ENCODE assay signal across 8 cellular contexts in the genomic region with DNA sequence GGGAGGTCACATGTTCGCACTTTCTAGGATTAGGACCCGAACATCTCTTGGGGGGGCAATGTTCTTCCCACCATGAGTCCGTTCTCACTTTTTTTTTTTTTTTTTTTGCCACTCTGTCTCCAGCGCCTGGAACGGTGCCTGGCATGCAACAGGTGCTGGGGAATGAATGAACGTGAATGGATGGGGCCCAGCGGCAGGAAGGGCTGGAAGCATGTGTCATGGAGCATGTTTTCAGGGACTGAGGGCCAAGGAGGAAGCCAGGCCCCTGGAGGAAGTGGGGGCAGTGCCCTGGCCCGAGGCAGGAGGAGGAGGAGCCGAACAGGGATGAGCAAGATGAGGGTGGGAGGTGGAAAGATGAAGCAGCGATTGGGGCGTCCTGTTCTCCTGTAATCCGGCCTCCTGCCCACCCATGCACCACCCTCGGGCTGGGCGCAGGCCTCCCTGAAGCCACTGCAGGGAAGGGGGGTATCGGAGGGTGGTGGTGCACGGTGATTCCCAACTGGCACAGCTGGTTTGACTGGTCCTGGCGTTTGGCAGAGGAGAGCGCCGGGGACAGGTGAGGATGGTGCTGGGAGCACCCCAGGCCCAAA. TPM values are rescaled to one million over a fixed set of nuclear protein-coding genes. Genes with fewer than 3 reads are reported as not detected.
DNase-seq lines count a peak whose midpoint lies in the region; TF ChIP-seq lines count a peak whose summit lies in the region.
"Had no signal": no experiment of that assay in that cellular context is flagged by ENCODE, and none has a peak within 500 bp of the region (broad histone marks: within the 10 kb centered on the region; RNA-seq: fewer than 3 reads in every experiment).

No MANE protein-coding gene starts in this region.

- no peaks in the 10 kb centered on the region for H3K36me3 ChIP-seq in stomach
- H3K36me3 ChIP-seq in ascending aorta = no peaks in the 10 kb centered on the region
- no peaks in the 10 kb centered on the region for H3K36me3 ChIP-seq in vagina

- H3K36me3 Mint-ChIP-seq in activated CD4-positive, alpha-beta T cell treated with anti-CD3 and anti-CD28 coated beads, Interleukin-2, amount 10 ng/mL, durations not matched to agents 24 days and 14 days (ENCODE audit: low read depth) = no peaks in the 10 kb centered on the region

- TF ChIP-seq POLR2A in stomach (IDR thresholded peaks at IDR 0.05) (no peak), vagina (IDR thresholded peaks at IDR 0.05) (no peak)

- no peak for TF ChIP-seq EP300 in stomach (IDR thresholded peaks at IDR 0.05)

- H3K4me3 ChIP-seq in stomach = no peak overlapping the region
- H3K4me3 ChIP-seq in ascending aorta = no peak overlapping the region
- no peak overlapping the region for H3K4me3 ChIP-seq in vagina

- no peak overlapping the region for H3K27ac ChIP-seq in RWPE1
- no peak overlapping the region for H3K27ac ChIP-seq in stomach
- H3K27ac ChIP-seq in ascending aorta = no peak overlapping the region
- H3K27ac ChIP-seq in vagina = no peak overlapping the region

- no peak overlapping the region for H3K27ac Mint-ChIP-seq in activated CD4-positive, alpha-beta T cell treated with anti-CD3 and anti-CD28 coated beads, Interleukin-2, amount 10 ng/mL, durations not matched to agents 24 days and 14 days

- H3K4me1 ChIP-seq in stomach (peaks cover 0 to 11% (median 8%) of the 10 kb centered on the region in 4 donors), ascending aorta (no peaks in the 10 kb centered on the region), vagina (no peaks in the 10 kb centered on the region)

- H3K4me1 Mint-ChIP-seq in activated CD4-positive, alpha-beta T cell treated with anti-CD3 and anti-CD28 coated beads, Interleukin-2, amount 10 ng/mL, durations not matched to agents 24 days and 14 days = no peaks in the 10 kb centered on the region

- H3K4me3 Mint-ChIP-seq in activated CD4-positive, alpha-beta T cell treated with anti-CD3 and anti-CD28 coated beads, Interleukin-2, amount 10 ng/mL, durations not matched to agents 24 days and 14 days = no peak overlapping the region

- POLR2A ChIA-PET in HEK293T (lab: Yijun Ruan, JAX) = no interaction called here
- POLR2A ChIA-PET in RWPE1 (lab: Yijun Ruan, JAX; ENCODE audit: low non-redundant PET) = no interaction called here

- TF ChIP-seq CTCF in RWPE1 (conservative IDR thresholded peaks at IDR 0.05; ENCODE audit: low read depth) = no peak
- no peak for TF ChIP-seq CTCF in stomach (IDR thresholded peaks at IDR 0.05)
- no peak for TF ChIP-seq CTCF in ascending aorta (IDR thresholded peaks at IDR 0.05)
- TF ChIP-seq CTCF in vagina (IDR thresholded peaks at IDR 0.05) = no peak

- H3K27me3 ChIP-seq in stomach = peaks cover 0 to 20% (median 0%) of the 10 kb centered on the region in 3 donors
- H3K27me3 ChIP-seq in ascending aorta = no peaks in the 10 kb centered on the region
- H3K27me3 ChIP-seq in vagina = no peaks in the 10 kb centered on the region

- CTCF ChIA-PET in HEK293T (lab: Yijun Ruan, JAX) = no interaction called here
- CTCF ChIA-PET in RWPE1 (lab: Yijun Ruan, JAX) = interaction anchor here (0.8 kb wide), 1 partner anchor 10 kb away, joined by 3 read pairs; no protein-coding TSS in a partner anchor

- H3K9me3 Mint-ChIP-seq in activated CD4-positive, alpha-beta T cell treated with anti-CD3 and anti-CD28 coated beads, Interleukin-2, amount 10 ng/mL, durations not matched to agents 24 days and 14 days = no peaks in the 10 kb centered on the region

- H3K9me3 ChIP-seq in stomach (no peaks in the 10 kb centered on the region), ascending aorta (no peaks in the 10 kb centered on the region), vagina (no peaks in the 10 kb centered on the region)

- intact Hi-C loops in stomach (cut with DNase I; ENCODE audit: low total_unique reads) = no loop called here
- intact Hi-C loops in activated CD4-positive, alpha-beta T cell treated with anti-CD3 and anti-CD28 coated beads, Interleukin-2, amount 10 ng/mL, durations not matched to agents 24 days and 14 days (cut with micrococcal nuclease) = no loop called here
- intact Hi-C loops in ascending aorta (cut with DNase I) = no loop called here
- intact Hi-C loops in vagina (cut with DNase I) = no loop called here

- DNase-seq in HEK293T (ENCODE audit: extremely low spot score) (no peak), RWPE1 (ENCODE audit: low spot score) (peak; percentile 88), foreskin melanocyte (peak; percentile 17), stomach (peak; percentile 82), ascending aorta (ENCODE audit: low spot score in 2 of 2) (no peak), vagina (ENCODE audit: extremely low spot score in 2 of 2) (no peak)
- no peak for DNase-seq in activated CD4-positive, alpha-beta T cell treated with anti-CD3 and anti-CD28 coated beads, Interleukin-2, amount 10 ng/mL, durations not matched to agents 24 days and 14 days
- DNase-seq: stimulated activated CD8-positive, alpha-beta memory T cell treated with anti-CD3 and anti-CD28 coated beads, Interleukin-4, amount 100 ng/mL, for 48 hours had no signal

- H3K27me3 Mint-ChIP-seq in activated CD4-positive, alpha-beta T cell treated with anti-CD3 and anti-CD28 coated beads, Interleukin-2, amount 10 ng/mL, durations not matched to agents 24 days and 14 days = no peaks in the 10 kb centered on the region

- WGBS in stomach, 5 donors = 16 to 31% (median 18%) methylated on average over 14 to 19 of the region's 19 CpGs

TF ChIP-seq in HEK293T, 16 proteins besides CTCF, POLR2A, EP300 and RAD21:
- no peak for TF ChIP-seq ARNT (IDR thresholded peaks at IDR 0.05)
- TF ChIP-seq ZNF384 (IDR thresholded peaks at IDR 0.05) = peak; percentile 52; the same call in 1 of the 2 replicates

RNA-seq across cellular contexts. Expression of a gene that starts 8.8 kb away (rescaled TPM):
- total RNA-seq in stomach (1 to 10 TPM in 2 of 5 donors, not detected in 3; 2.6 to 3.1 TPM), ascending aorta (not detected), vagina (43.0 TPM)
- polyA plus RNA-seq in stomach = 10 to 100 TPM in 1 of 3 donors, 1 to 10 TPM in 2; 2.0 to 46.8 (median 5.0) TPM
- total RNA-seq in activated CD4-positive, alpha-beta T cell treated with anti-CD3 and anti-CD28 coated beads, Interleukin-2, amount 10 ng/mL, durations not matched to agents 24 days and 14 days = not detected in 2 replicates

RNA-seq across cellular contexts. Expression of a gene that starts 31.6 kb away (rescaled TPM):
- total RNA-seq in stomach = 10 to 100 TPM in 1 of 5 donors, 1 to 10 TPM in 1, under 1 TPM in 2, not detected in 1; 0.45 to 23.5 (median 1.1) TPM
- 1 to 10 TPM; 1.1 to 3.5 (median 2.8) TPM for polyA plus RNA-seq in stomach
- 3.0 and 3.6 TPM in 2 replicates for total RNA-seq in activated CD4-positive, alpha-beta T cell treated with anti-CD3 and anti-CD28 coated beads, Interleukin-2, amount 10 ng/mL, durations not matched to agents 24 days and 14 days
- 0.11 TPM for total RNA-seq in ascending aorta
- total RNA-seq in vagina = 1.7 TPM

Comparison
In these comparisons a context has a peak if more than half of its experiments do, and no peak if none do; other contexts are left out.
1. DNase-seq: peak in RWPE1 (single experiment), foreskin melanocyte (single experiment) and stomach (single experiment); none in HEK293T (single experiment), activated CD4-positive, alpha-beta T cell treated with anti-CD3 and anti-CD28 coated beads, Interleukin-2, amount 10 ng/mL, durations not matched to agents 24 days and 14 days (single experiment), ascending aorta (0 of 2) and vagina (0 of 2).
2. RNA of a gene that starts 8.8 kb away (total RNA-seq): 43.0 TPM in vagina (single experiment); 2.6 to 3.1 TPM in stomach, not detected in activated CD4-positive, alpha-beta T cell treated with anti-CD3 and anti-CD28 coated beads, Interleukin-2, amount 10 ng/mL, durations not matched to agents 24 days and 14 days and not detected in ascending aorta (single experiment); every median in the first group is over 10 times any median in the second.